In genomic region chr9:39559384-39559783, GRCh38 we compare ENCODE assay signal across 8 cellular contexts.
DNase-seq lines count a peak whose midpoint lies in the region; ATAC-seq and TF ChIP-seq lines count a peak whose summit lies in the region.
"Not testable (repeated sequence)": the region's sequence is repeated elsewhere in the genome, so short reads cannot be mapped to it uniquely, and the experiment has no call there.

No MANE protein-coding gene starts in this region.

- H3K4me1 Mint-ChIP-seq in endothelial cell (ENCODE audit: unreplicated experiment): not testable (repeated sequence)

- not testable (repeated sequence) for H3K4me3 Mint-ChIP-seq in endothelial cell (ENCODE audit: unreplicated experiment)

- intact Hi-C loops in left lung (cut with DNase I): not testable (repeated sequence)

- H3K9me3 Mint-ChIP-seq in endothelial cell (ENCODE audit: unreplicated experiment): not testable (repeated sequence)

- DNase-seq in BE2C (peak; percentile 52), NCI-H1694 treated with DMSO at 0.1 percent for 48 hours (lab: John Stamatoyannopoulos, UW) (peak; percentile 22), T-helper 22 cell (ENCODE audit: low read depth) (peak; percentile 0), endothelial cell (ENCODE audit: low spot score) (peak; percentile 31), left lung (peak; percentile 34 to 76)
- DNase-seq in activated effector memory CD4-positive, alpha-beta T cell treated with Interleukin-2 at 50 U/mL for 16 hours: peak; percentile 2
- DNase-seq in stimulated activated CD4-positive, alpha-beta T cell treated with anti-CD3 and anti-CD28 coated beads, Interleukin-1b, Interleukin-23, amount 100 ng/mL, for 48 hours: peak; percentile 3

- H3K36me3 ChIP-seq in BE2C, left lung: not testable (repeated sequence)

- H3K27ac Mint-ChIP-seq in endothelial cell (ENCODE audit: unreplicated experiment): not testable (repeated sequence)

- H3K27me3 ChIP-seq in BE2C, left lung: not testable (repeated sequence)

- not testable (repeated sequence) for H3K27me3 Mint-ChIP-seq in endothelial cell (ENCODE audit: unreplicated experiment)

- not testable (repeated sequence) for H3K36me3 Mint-ChIP-seq in endothelial cell (ENCODE audit: low read depth, unreplicated experiment)

- H3K4me1 ChIP-seq in BE2C, left lung: not testable (repeated sequence)

- ATAC-seq in GM18867 (IDR thresholded peaks at IDR 0.05; ENCODE audit: unreplicated experiment): peak; percentile 85
- ATAC-seq in left lung: peak; percentile 56

- TF ChIP-seq CTCF in BE2C (IDR thresholded peaks at IDR 0.05; ENCODE audit: low read depth, low read length): peak; percentile 28
- not testable (repeated sequence) for TF ChIP-seq CTCF in endothelial cell (IDR thresholded peaks at IDR 0.05; ENCODE audit: unreplicated experiment); left lung (IDR thresholded peaks at IDR 0.05)

- not testable (repeated sequence) for H3K27ac ChIP-seq in left lung

- H3K9me3 ChIP-seq in BE2C, left lung: not testable (repeated sequence)

- H3K4me3 ChIP-seq in BE2C (ENCODE audit: low read depth, low read length); left lung: not testable (repeated sequence)

Comparison
In these comparisons a context has a peak if more than half of its experiments do, and no peak if none do; other contexts are left out.
1. DNase-seq: peak in every context shown above with its lines; median percentile 55 in left lung; 52 in BE2C; 31 in endothelial cell; 22 in NCI-H1694 treated with DMSO at 0.1 percent for 48 hours; 3 in stimulated activated CD4-positive, alpha-beta T cell treated with anti-CD3 and anti-CD28 coated beads, Interleukin-1b, Interleukin-23, amount 100 ng/mL, for 48 hours; 2 in activated effector memory CD4-positive, alpha-beta T cell treated with Interleukin-2 at 50 U/mL for 16 hours; 0 in T-helper 22 cell.